14 cellular contexts compared by ENCODE assay signal in genomic region chr5:177520906-177521513, GRCh38. TPM values are rescaled to one million over a fixed set of nuclear protein-coding genes. Genes with fewer than 3 reads are reported as not detected.
DNase-seq lines count a peak whose midpoint lies in the region; ATAC-seq and TF ChIP-seq lines count a peak whose summit lies in the region.
"Had no signal": no experiment of that assay in that cellular context is flagged by ENCODE, and none has a peak within 500 bp of the region (broad histone marks: within the 10 kb centered on the region; RNA-seq: fewer than 3 reads in every experiment).

No MANE protein-coding gene starts in this region.

- H3K4me1 ChIP-seq in right atrium auricular region = peaks cover 0 to 13% of the 10 kb centered on the region in 2 donors

- peaks cover 63% of the 10 kb centered on the region for H3K36me3 ChIP-seq in right atrium auricular region

- no peaks in the 10 kb centered on the region for H3K9me3 ChIP-seq in right atrium auricular region
- no peaks in the 10 kb centered on the region for H3K9me3 ChIP-seq in T-helper 17 cell (ENCODE audit: control insufficient read depth, low read length, poor library complexity, severe bottlenecking)
- H3K9me3 ChIP-seq: mucosa of descending colon had no signal

- H3K4me3 ChIP-seq in right atrium auricular region (no peak overlapping the region), fibroblast of pulmonary artery (replicated peaks; ENCODE audit: low read depth, low read length) (no peak overlapping the region)
- H3K4me3 ChIP-seq: GM12878, mucosa of descending colon had no signal

- H3K36me3 Mint-ChIP-seq in T-helper 17 cell (ENCODE audit: low read depth) = peaks cover 8% of the 10 kb centered on the region

- H3K27ac ChIP-seq in right atrium auricular region = no peak overlapping the region
- H3K27ac ChIP-seq in substantia nigra (ENCODE audit: low read depth, low read length, poor library complexity, severe bottlenecking) = peak overlapping the region; percentile 63

- H3K27me3 Mint-ChIP-seq in T-helper 17 cell = no peaks in the 10 kb centered on the region
- H3K27me3 Mint-ChIP-seq: CD4-positive, alpha-beta T cell; dendritic cell treated with granulocyte-macrophage colony-stimulating factor and Interleukin-4, amounts not matched to agents 40 ng/mL and 50 ng/mL, for 4 days had no signal

- intact Hi-C loops in left cardiac atrium (cut with DNase I) = no loop called here

- H3K4me3 Mint-ChIP-seq in T-helper 17 cell = no peak overlapping the region
- H3K4me3 Mint-ChIP-seq: dendritic cell treated with granulocyte-macrophage colony-stimulating factor and Interleukin-4, amounts not matched to agents 40 ng/mL and 50 ng/mL, for 4 days had no signal

- no peak for TF ChIP-seq POLR2A in GM18505 (IDR thresholded peaks at IDR 0.05; ENCODE audit: borderline replicate concordance, extremely low read depth, insufficient read depth, insufficient read length)

- no peaks in the 10 kb centered on the region for H3K27me3 ChIP-seq in right atrium auricular region

- peaks cover 27% of the 10 kb centered on the region for H3K4me1 Mint-ChIP-seq in T-helper 17 cell

- peak overlapping the region; percentile 77 for H3K27ac Mint-ChIP-seq in T-helper 17 cell
- H3K27ac Mint-ChIP-seq: CD4-positive, alpha-beta T cell; dendritic cell treated with granulocyte-macrophage colony-stimulating factor and Interleukin-4, amounts not matched to agents 40 ng/mL and 50 ng/mL, for 4 days had no signal

- DNase-seq in left cardiac atrium = peak; percentile 3
- DNase-seq in right atrium auricular region (ENCODE audit: low spot score) = no peak
- DNase-seq in T-helper 17 cell = no peak
- DNase-seq in fibroblast of pulmonary artery (ENCODE audit: low read depth) = no peak
- peak in 6 of 49 donors; percentile 6 to 32 (median 14) for DNase-seq in substantia nigra (lab: John Stamatoyannopoulos, UW)
- no peak for DNase-seq in GOT3 (lab: John Stamatoyannopoulos, UW)
- DNase-seq: CD4-positive, alpha-beta T cell; KG1; NCI-H345 had no signal

- TF ChIP-seq CTCF in right atrium auricular region (IDR thresholded peaks at IDR 0.05) (no peak), fibroblast of pulmonary artery (IDR thresholded peaks at IDR 0.05; ENCODE audit: low read length, missing control alignments) (peak; percentile 8)

- ATAC-seq in left cardiac atrium (no peak), T-helper 17 cell (no peak), GM18505 (IDR thresholded peaks at IDR 0.05; ENCODE audit: unreplicated experiment) (no peak), HG03342 (IDR thresholded peaks at IDR 0.05; ENCODE audit: unreplicated experiment) (no peak)
- ATAC-seq: GM12878, mucosa of descending colon had no signal

RNA-seq across cellular contexts. Expression of gene DDX41, which starts 4.2 kb away (rescaled TPM):
- total RNA-seq in left cardiac atrium (10 to 100 TPM; 33.1 to 53.5 TPM), right atrium auricular region (10 to 100 TPM; 40.9 to 45.5 TPM), T-helper 17 cell (10 to 100 TPM; 58.6 to 66.9 TPM)

RNA-seq across cellular contexts. Expression of gene DOK3, which starts 11.4 kb away (rescaled TPM):
- total RNA-seq in left cardiac atrium (1 to 10 TPM; 5.3 to 9.0 TPM), right atrium auricular region (1 to 10 TPM; 1.6 to 2.6 TPM), T-helper 17 cell (1 to 10 TPM; 5.1 to 8.0 TPM)

RNA-seq across cellular contexts. Expression of gene PDLIM7, which starts 23.6 kb away (rescaled TPM):
- total RNA-seq in left cardiac atrium (10 to 100 TPM; 50.5 to 94.5 TPM), right atrium auricular region (10 to 100 TPM; 45.8 to 56.0 TPM), T-helper 17 cell (10 to 100 TPM in 1 of 2 donors, 1 to 10 TPM in 1; 6.8 to 16.2 TPM)

RNA-seq across cellular contexts. Expression of gene FAM193B, which starts 33.4 kb away (rescaled TPM):
- total RNA-seq in left cardiac atrium (10 to 100 TPM; 26.1 to 30.1 TPM), right atrium auricular region (10 to 100 TPM in 1 of 2 donors, 1 to 10 TPM in 1; 9.8 to 20.7 TPM), T-helper 17 cell (100 to 1,000 TPM; 143 to 167 TPM)

RNA-seq across cellular contexts. Expression of gene DBN1, which starts 47.6 kb away (rescaled TPM):
- total RNA-seq in left cardiac atrium = 10 to 100 TPM; 30.2 to 55.1 TPM
- 10 to 100 TPM; 25.0 to 47.2 TPM for total RNA-seq in right atrium auricular region
- total RNA-seq in T-helper 17 cell = 1 to 10 TPM; 1.2 to 5.0 TPM
